14 cellular contexts compared by ENCODE assay signal in genomic region chr4:174537634-174538033, GRCh38. TPM values are rescaled to one million over a fixed set of nuclear protein-coding genes. Genes with fewer than 3 reads are reported as not detected.
DNase-seq lines count a peak whose midpoint lies in the region; ATAC-seq lines count a peak whose summit lies in the region.
"Had no signal": no experiment of that assay in that cellular context is flagged by ENCODE, and none has a peak within 500 bp of the region (broad histone marks: within the 10 kb centered on the region; RNA-seq: fewer than 3 reads in every experiment).

No MANE protein-coding gene starts in this region.

- H3K4me3 Mint-ChIP-seq in activated T-helper 17 cell treated with anti-CD3 and anti-CD28 coated beads, Interleukin-2, amount 50 U/mL, for 72 hours = no peak overlapping the region
- H3K4me3 Mint-ChIP-seq: dendritic cell treated with granulocyte-macrophage colony-stimulating factor and Interleukin-4, amounts not matched to agents 40 ng/mL and 50 ng/mL, for 4 days; naive thymus-derived CD8-positive, alpha-beta T cell; T-helper 2 cell treated with Interferon-gamma antibody and Interleukin-4, amounts not matched to agents 5 μg/mL and 100 μg/mL, for 36 hours had no signal

- no peaks in the 10 kb centered on the region for H3K36me3 Mint-ChIP-seq in activated T-helper 17 cell treated with anti-CD3 and anti-CD28 coated beads, Interleukin-2, amount 50 U/mL, for 72 hours (ENCODE audit: low read depth)
- H3K36me3 Mint-ChIP-seq: naive thymus-derived CD8-positive, alpha-beta T cell had no signal

- H3K4me1 Mint-ChIP-seq in activated T-helper 17 cell treated with anti-CD3 and anti-CD28 coated beads, Interleukin-2, amount 50 U/mL, for 72 hours = no peaks in the 10 kb centered on the region
- H3K4me1 Mint-ChIP-seq: naive thymus-derived CD8-positive, alpha-beta T cell had no signal

- DNase-seq in NCI-H1694 treated with DMSO at 0.1 percent for 48 hours (lab: John Stamatoyannopoulos, UW) = no peak
- DNase-seq in H4 (ENCODE audit: low spot score) = no peak
- DNase-seq in GM19238 (ENCODE audit: insufficient read length, low spot score) = no peak
- DNase-seq: AML-193; naive thymus-derived CD8-positive, alpha-beta T cell; NCI-H2081 treated with DMSO at 0.1 percent for 48 hours; PC-9 had no signal

- H3K9me3 Mint-ChIP-seq in activated T-helper 17 cell treated with anti-CD3 and anti-CD28 coated beads, Interleukin-2, amount 50 U/mL, for 72 hours = no peaks in the 10 kb centered on the region
- H3K9me3 Mint-ChIP-seq: dendritic cell treated with granulocyte-macrophage colony-stimulating factor and Interleukin-4, amounts not matched to agents 40 ng/mL and 50 ng/mL, for 4 days; T-helper 2 cell treated with Interferon-gamma antibody and Interleukin-4, amounts not matched to agents 5 μg/mL and 100 μg/mL, for 36 hours had no signal

- H3K27me3 Mint-ChIP-seq in activated T-helper 17 cell treated with anti-CD3 and anti-CD28 coated beads, Interleukin-2, amount 50 U/mL, for 72 hours = peaks cover 3% of the 10 kb centered on the region

- no peak overlapping the region for H3K27ac Mint-ChIP-seq in activated T-helper 17 cell treated with anti-CD3 and anti-CD28 coated beads, Interleukin-2, amount 50 U/mL, for 72 hours
- H3K27ac Mint-ChIP-seq: dendritic cell treated with granulocyte-macrophage colony-stimulating factor and Interleukin-4, amounts not matched to agents 40 ng/mL and 50 ng/mL, for 4 days; naive thymus-derived CD8-positive, alpha-beta T cell had no signal

- ATAC-seq in GM18858 (IDR thresholded peaks at IDR 0.05; ENCODE audit: unreplicated experiment) (peak; percentile 14), GM21423 (IDR thresholded peaks at IDR 0.05; ENCODE audit: unreplicated experiment) (peak; percentile 17), HG02970 (IDR thresholded peaks at IDR 0.05; ENCODE audit: low FRiP score, unreplicated experiment) (peak; percentile 17), HG03565 (IDR thresholded peaks at IDR 0.05; ENCODE audit: unreplicated experiment) (peak; percentile 16)
- ATAC-seq in activated T-helper 17 cell treated with anti-CD3 and anti-CD28 coated beads, Interleukin-2, amount 50 U/mL, for 72 hours (replicated peaks) = no peak
- ATAC-seq: naive thymus-derived CD8-positive, alpha-beta T cell had no signal

RNA-seq across cellular contexts. Expression of gene HPGD, which starts 15.3 kb away (rescaled TPM):
- total RNA-seq in H4 (2014; rRNA removed; shearing (Covaris generic)) = 0.89 TPM in 1 of 2 replicates, not detected in the other
- 10 to 100 TPM; 11.5 to 43.8 TPM for total RNA-seq in activated T-helper 17 cell treated with anti-CD3 and anti-CD28 coated beads, Interleukin-2, amount 50 U/mL, for 72 hours
